1 cellular context compared by ENCODE assay signal in genomic region chr4:26803462-26803861, GRCh38.
TF ChIP-seq lines count a peak whose summit lies in the region.

No MANE protein-coding gene starts in this region.

TF ChIP-seq in IMR-90, 13 proteins besides CTCF, POLR2A, EP300 and RAD21:
- TF ChIP-seq ELK1 (IDR thresholded peaks at IDR 0.05; ENCODE audit: borderline replicate concordance, low read depth, low read length) (no peak), USF2 (IDR thresholded peaks at IDR 0.05; ENCODE audit: low read depth, low read length) (no peak), FOS (IDR thresholded peaks at IDR 0.05; ENCODE audit: low read depth, low read length) (no peak), CHD1 (IDR thresholded peaks at IDR 0.05; ENCODE audit: low read depth, low read length) (no peak), MAZ (IDR thresholded peaks at IDR 0.05; ENCODE audit: borderline replicate concordance, low read depth, low read length) (no peak), CEBPB (IDR thresholded peaks at IDR 0.05; ENCODE audit: low read depth, low read length) (no peak)
